Comparison of ENCODE assay signal across 7 cellular contexts in the genomic region with DNA sequence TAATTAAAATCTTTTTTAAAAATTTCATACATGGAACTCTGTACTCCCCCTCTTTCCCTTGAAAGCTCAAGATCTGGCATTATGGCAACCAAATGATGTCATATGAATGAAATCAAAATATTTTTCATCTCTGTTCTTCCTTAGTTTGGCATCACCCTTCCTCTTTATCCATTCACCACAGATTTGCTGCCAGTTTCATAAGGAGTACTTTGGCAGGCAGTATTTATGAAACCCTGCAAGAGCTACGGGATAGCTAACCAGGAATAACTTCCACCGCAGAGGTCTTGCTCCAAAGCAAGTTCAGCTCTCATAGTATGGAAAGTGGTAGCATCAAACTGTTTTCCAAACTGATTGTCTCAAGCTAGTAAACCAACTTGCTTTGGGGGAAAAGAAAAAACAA.
"Had no signal": no experiment of that assay in that cellular context is flagged by ENCODE, and none has a peak within 500 bp of the region (broad histone marks: within the 10 kb centered on the region; RNA-seq: fewer than 3 reads in every experiment).

No MANE protein-coding gene starts in this region.

- H3K9me3 ChIP-seq: HAP-1 had no signal

- H3K4me3 ChIP-seq: GM23338, HAP-1 had no signal

- H3K36me3 ChIP-seq: HAP-1 had no signal

- ATAC-seq: GM23338, HCT116, HepG2 had no signal

- DNase-seq: H7, HFFc6, KBM-7 had no signal

- FAIRE-seq: HepG2 had no signal
